In genomic region chr10:100943508-100943907, GRCh38 we compare ENCODE assay signal across 17 cellular contexts. TPM values are rescaled to one million over a fixed set of nuclear protein-coding genes. Genes with fewer than 3 reads are reported as not detected.
DNase-seq lines count a peak whose midpoint lies in the region; ATAC-seq and TF ChIP-seq lines count a peak whose summit lies in the region.
"Had no signal": no experiment of that assay in that cellular context is flagged by ENCODE, and none has a peak within 500 bp of the region (broad histone marks: within the 10 kb centered on the region; RNA-seq: fewer than 3 reads in every experiment).

No MANE protein-coding gene starts in this region.

- peak overlapping the region; percentile 72 for H3K27ac Mint-ChIP-seq in activated CD4-positive, alpha-beta T cell treated with anti-CD3 and anti-CD28 coated beads for 36 hours
- H3K27ac Mint-ChIP-seq in stimulated activated naive CD8-positive, alpha-beta T cell treated with anti-CD3 and anti-CD28 coated beads, Interleukin-15, Interleukin-2, amounts not matched to agents 100 ng/mL and 50 ng/mL, for 24 hours = peak overlapping the region; percentile 76
- H3K27ac Mint-ChIP-seq in activated naive CD8-positive, alpha-beta T cell treated with anti-CD3 and anti-CD28 coated beads, Interleukin-2, amount 10 ng/mL, durations not matched to agents 7 days and 5 days = peak overlapping the region; percentile 63
- peak overlapping the region; percentile 83 for H3K27ac Mint-ChIP-seq in nephron progenitor cell

- H3K4me1 ChIP-seq in neuronal stem cell (ENCODE audit: control insufficient read depth in 2 of 2, insufficient read depth in 1 of 2, low read depth in 1 of 2, low read length in 2 of 2) (no peaks in the 10 kb centered on the region), lower lobe of right lung (no peaks in the 10 kb centered on the region)

- no peak overlapping the region for H3K4me2 ChIP-seq in neuronal stem cell (ENCODE audit: insufficient read depth, low read length, poor library complexity, severe bottlenecking)
- H3K4me2 ChIP-seq: BLaER1 treated with 17β-estradiol and CSF1 and Interleukin-3, amounts not matched to agents 10 nM and 100 nM had no signal

- H2BK12ac ChIP-seq in neuronal stem cell (ENCODE audit: low read length) = no peak overlapping the region

- H3K36me3 ChIP-seq in neuronal stem cell (replicated peaks in 1 of 2; ENCODE audit: control insufficient read depth in 2 of 2, insufficient read depth in 2 of 2, low read length in 2 of 2) = peaks cover 5 to 97% of the 10 kb centered on the region in 2 donors
- H3K36me3 ChIP-seq in lower lobe of right lung = peaks cover 98% of the 10 kb centered on the region

- H3K27me3 ChIP-seq in neuronal stem cell (ENCODE audit: control insufficient read depth in 3 of 3, insufficient read depth in 3 of 3, low read depth in 1 of 3, low read length in 3 of 3) (no peaks in the 10 kb centered on the region), lower lobe of right lung (ENCODE audit: low read depth) (no peaks in the 10 kb centered on the region)
- H3K27me3 ChIP-seq: BLaER1 treated with 17β-estradiol and CSF1 and Interleukin-3, amounts not matched to agents 10 nM and 100 nM had no signal

- no peak overlapping the region for H3K23ac ChIP-seq in neuronal stem cell (ENCODE audit: low read depth, low read length, poor library complexity)

- H2BK120ac ChIP-seq in neuronal stem cell (ENCODE audit: low read depth, low read length) = no peak overlapping the region

- no peak overlapping the region for H2BK5ac ChIP-seq in neuronal stem cell (ENCODE audit: low read length)

- no peak overlapping the region for H3K4ac ChIP-seq in neuronal stem cell (ENCODE audit: low read length)

- H2AFZ ChIP-seq in neuronal stem cell (ENCODE audit: low read length) = no peak overlapping the region

- no peak overlapping the region for H2AK5ac ChIP-seq in neuronal stem cell (ENCODE audit: low read depth, low read length)

- peak overlapping the region; percentile 43 for H3K4me3 Mint-ChIP-seq in activated CD4-positive, alpha-beta T cell treated with anti-CD3 and anti-CD28 coated beads for 36 hours
- no peak overlapping the region for H3K4me3 Mint-ChIP-seq in stimulated activated naive CD8-positive, alpha-beta T cell treated with anti-CD3 and anti-CD28 coated beads, Interleukin-15, Interleukin-2, amounts not matched to agents 100 ng/mL and 50 ng/mL, for 24 hours
- H3K4me3 Mint-ChIP-seq in activated naive CD8-positive, alpha-beta T cell treated with anti-CD3 and anti-CD28 coated beads, Interleukin-2, amount 10 ng/mL, durations not matched to agents 7 days and 5 days = peak overlapping the region; percentile 59
- H3K4me3 Mint-ChIP-seq in nephron progenitor cell = no peak overlapping the region

- peak; percentile 66 for ATAC-seq in activated CD4-positive, alpha-beta T cell treated with anti-CD3 and anti-CD28 coated beads for 36 hours
- no peak for ATAC-seq in stimulated activated naive CD8-positive, alpha-beta T cell treated with anti-CD3 and anti-CD28 coated beads, Interleukin-15, Interleukin-2, amounts not matched to agents 100 U/mL and 50 U/mL, for 24 hours
- peak; percentile 14 for ATAC-seq in activated naive CD8-positive, alpha-beta T cell treated with anti-CD3 and anti-CD28 coated beads, Interleukin-2, amount 10 ng/mL, durations not matched to agents 7 days and 5 days (ENCODE audit: low read depth)
- ATAC-seq in lower lobe of right lung = no peak
- ATAC-seq: K562 had no signal

- no peak overlapping the region for H4K8ac ChIP-seq in neuronal stem cell (ENCODE audit: low read depth, low read length)

- intact Hi-C loops in activated CD4-positive, alpha-beta T cell treated with anti-CD3 and anti-CD28 coated beads for 36 hours (cut with DNase I, micrococcal nuclease) = no loop called here
- intact Hi-C loops in lower lobe of right lung (cut with DNase I) = no loop called here

- CTCF ChIA-PET in activated CD4-positive, alpha-beta T cell treated with anti-CD3 and anti-CD28 coated beads for 36 hours (lab: Charles Lee) = interaction anchor here (0.8 to 2.0 kb wide), 6 partner anchors 9 to 152 kb away, joined by 3 to 8 read pairs (median 4); partner anchors contain the start of gene SLF2

- H3K18ac ChIP-seq in neuronal stem cell (ENCODE audit: low read length) = no peak overlapping the region

- H3K79me1 ChIP-seq in neuronal stem cell (ENCODE audit: low read depth, low read length) = no peaks in the 10 kb centered on the region

- no peaks in the 10 kb centered on the region for H3K9me3 Mint-ChIP-seq in activated CD4-positive, alpha-beta T cell treated with anti-CD3 and anti-CD28 coated beads for 36 hours (ENCODE audit: low read depth)
- no peaks in the 10 kb centered on the region for H3K9me3 Mint-ChIP-seq in stimulated activated naive CD8-positive, alpha-beta T cell treated with anti-CD3 and anti-CD28 coated beads, Interleukin-15, Interleukin-2, amounts not matched to agents 100 ng/mL and 50 ng/mL, for 24 hours
- no peaks in the 10 kb centered on the region for H3K9me3 Mint-ChIP-seq in activated naive CD8-positive, alpha-beta T cell treated with anti-CD3 and anti-CD28 coated beads, Interleukin-2, amount 10 ng/mL, durations not matched to agents 7 days and 5 days
- no peaks in the 10 kb centered on the region for H3K9me3 Mint-ChIP-seq in nephron progenitor cell

- H3K9ac ChIP-seq in neuronal stem cell (ENCODE audit: low read depth, low read length, poor library complexity) = no peak overlapping the region
- H3K9ac ChIP-seq: BLaER1 treated with 17β-estradiol and CSF1 and Interleukin-3, amounts not matched to agents 10 nM and 100 nM had no signal

- TF ChIP-seq CTCF in nephron progenitor cell (IDR thresholded peaks at IDR 0.05) = no peak
- TF ChIP-seq CTCF in lower lobe of right lung (IDR thresholded peaks at IDR 0.05) = no peak

- H4K91ac ChIP-seq in neuronal stem cell (ENCODE audit: low read depth, low read length, poor library complexity) = no peak overlapping the region

- POLR2A ChIA-PET in activated CD4-positive, alpha-beta T cell treated with anti-CD3 and anti-CD28 coated beads for 36 hours (lab: Charles Lee) = interaction anchor here (0.7 kb wide), 1 partner anchor 13 kb away, joined by 3 read pairs; no protein-coding TSS in a partner anchor
- POLR2A ChIA-PET in activated naive CD8-positive, alpha-beta T cell treated with anti-CD3 and anti-CD28 coated beads, Interleukin-2, amount 10 ng/mL, durations not matched to agents 7 days and 5 days (lab: Charles Lee) = interaction anchor here (0.7 to 2.3 kb wide), 3 partner anchors 11 to 31 kb away, joined by 3 to 10 read pairs (median 5); partner anchors contain the start of gene SLF2

- no peak for DNase-seq in activated CD4-positive, alpha-beta T cell treated with anti-CD3 and anti-CD28 coated beads for 36 hours
- no peak for DNase-seq in activated CD4-positive, alpha-beta T cell treated with anti-CD3 and anti-CD28 coated beads for 48 hours
- DNase-seq in stimulated activated naive CD8-positive, alpha-beta T cell treated with anti-CD3 and anti-CD28 coated beads, Interleukin-15, Interleukin-2, amounts not matched to agents 100 U/mL and 50 U/mL, for 24 hours = no peak
- DNase-seq in activated naive CD8-positive, alpha-beta T cell treated with anti-CD3 and anti-CD28 coated beads, Interleukin-2, amount 10 ng/mL, durations not matched to agents 7 days and 5 days = no peak
- DNase-seq in nephron progenitor cell = no peak
- no peak for DNase-seq in neuronal stem cell (ENCODE audit: low spot score)
- no peak for DNase-seq in lower lobe of right lung
- DNase-seq: 8988T, DMS53, NCI-H1436 treated with DMSO at 0.1 percent for 48 hours, NCI-H2081 treated with DMSO at 0.1 percent for 48 hours, NCI-H345, NCI-H69 had no signal

- H3K36me3 Mint-ChIP-seq in activated CD4-positive, alpha-beta T cell treated with anti-CD3 and anti-CD28 coated beads for 36 hours (ENCODE audit: low read depth) = peaks cover 53% of the 10 kb centered on the region
- H3K36me3 Mint-ChIP-seq in stimulated activated naive CD8-positive, alpha-beta T cell treated with anti-CD3 and anti-CD28 coated beads, Interleukin-15, Interleukin-2, amounts not matched to agents 100 ng/mL and 50 ng/mL, for 24 hours (ENCODE audit: low read depth) = peaks cover 69% of the 10 kb centered on the region
- H3K36me3 Mint-ChIP-seq in activated naive CD8-positive, alpha-beta T cell treated with anti-CD3 and anti-CD28 coated beads, Interleukin-2, amount 10 ng/mL, durations not matched to agents 7 days and 5 days = peaks cover 36% of the 10 kb centered on the region
- H3K36me3 Mint-ChIP-seq in nephron progenitor cell (ENCODE audit: low read depth) = peaks cover 83% of the 10 kb centered on the region

- H3K14ac ChIP-seq in neuronal stem cell (ENCODE audit: low read length) = no peak overlapping the region

- H3K4me1 Mint-ChIP-seq in activated CD4-positive, alpha-beta T cell treated with anti-CD3 and anti-CD28 coated beads for 36 hours = peaks cover 14% of the 10 kb centered on the region
- peaks cover 24% of the 10 kb centered on the region for H3K4me1 Mint-ChIP-seq in stimulated activated naive CD8-positive, alpha-beta T cell treated with anti-CD3 and anti-CD28 coated beads, Interleukin-15, Interleukin-2, amounts not matched to agents 100 ng/mL and 50 ng/mL, for 24 hours (ENCODE audit: low read depth)
- H3K4me1 Mint-ChIP-seq in activated naive CD8-positive, alpha-beta T cell treated with anti-CD3 and anti-CD28 coated beads, Interleukin-2, amount 10 ng/mL, durations not matched to agents 7 days and 5 days = peaks cover 10% of the 10 kb centered on the region
- no peaks in the 10 kb centered on the region for H3K4me1 Mint-ChIP-seq in nephron progenitor cell

- H3K9me3 ChIP-seq in neuronal stem cell (replicated peaks in 1 of 2; ENCODE audit: control insufficient read depth in 2 of 2, insufficient read depth in 1 of 2, low read depth in 1 of 2, low read length in 2 of 2) = no peaks in the 10 kb centered on the region
- no peaks in the 10 kb centered on the region for H3K9me3 ChIP-seq in lower lobe of right lung
- H3K9me3 ChIP-seq: BLaER1 treated with 17β-estradiol and CSF1 and Interleukin-3, amounts not matched to agents 10 nM and 100 nM had no signal

- H3K27ac ChIP-seq in neuronal stem cell (replicated peaks; ENCODE audit: low read length) (no peak overlapping the region), lower lobe of right lung (no peak overlapping the region)
- H3K27ac ChIP-seq: BLaER1 treated with 17β-estradiol and CSF1 and Interleukin-3, amounts not matched to agents 10 nM and 100 nM; HL-60 had no signal

- no peak overlapping the region for H2BK15ac ChIP-seq in neuronal stem cell (ENCODE audit: low read length)

- H3K27me3 Mint-ChIP-seq in activated CD4-positive, alpha-beta T cell treated with anti-CD3 and anti-CD28 coated beads for 36 hours = no peaks in the 10 kb centered on the region
- H3K27me3 Mint-ChIP-seq in stimulated activated naive CD8-positive, alpha-beta T cell treated with anti-CD3 and anti-CD28 coated beads, Interleukin-15, Interleukin-2, amounts not matched to agents 100 ng/mL and 50 ng/mL, for 24 hours = no peaks in the 10 kb centered on the region
- no peaks in the 10 kb centered on the region for H3K27me3 Mint-ChIP-seq in activated naive CD8-positive, alpha-beta T cell treated with anti-CD3 and anti-CD28 coated beads, Interleukin-2, amount 10 ng/mL, durations not matched to agents 7 days and 5 days
- H3K27me3 Mint-ChIP-seq in nephron progenitor cell (ENCODE audit: low read depth, poor library complexity) = no peaks in the 10 kb centered on the region

- H3K4me3 ChIP-seq in neuronal stem cell (ENCODE audit: low read length in 2 of 2) (no peak overlapping the region), lower lobe of right lung (no peak overlapping the region)
- H3K4me3 ChIP-seq: BLaER1 treated with 17β-estradiol and CSF1 and Interleukin-3, amounts not matched to agents 10 nM and 100 nM; K562 had no signal

RNA-seq across cellular contexts. Expression of gene SEMA4G, which starts 25.8 kb away (rescaled TPM):
- under 1 TPM; 0.62 to 0.84 TPM for total RNA-seq in activated CD4-positive, alpha-beta T cell treated with anti-CD3 and anti-CD28 coated beads for 36 hours
- total RNA-seq in activated naive CD8-positive, alpha-beta T cell treated with anti-CD3 and anti-CD28 coated beads, Interleukin-2, amount 10 ng/mL, durations not matched to agents 7 days and 5 days = 1 to 10 TPM in 1 of 2 experiments, under 1 TPM in 1; 0.54 to 1.2 TPM
- 8.9 TPM for polyA plus RNA-seq in neuronal stem cell (2013, experiment 1 of 2)
- polyA plus RNA-seq in neuronal stem cell (2013, experiment 2 of 2) = 9.1 TPM
- total RNA-seq in lower lobe of right lung = 5.1 TPM

RNA-seq across cellular contexts. Expression of gene SLF2, which starts 30.7 kb away (rescaled TPM):
- total RNA-seq in activated CD4-positive, alpha-beta T cell treated with anti-CD3 and anti-CD28 coated beads for 36 hours = 10 to 100 TPM; 30.9 to 34.3 TPM
- 10 to 100 TPM; 45.1 to 46.5 TPM for total RNA-seq in activated naive CD8-positive, alpha-beta T cell treated with anti-CD3 and anti-CD28 coated beads, Interleukin-2, amount 10 ng/mL, durations not matched to agents 7 days and 5 days
- polyA plus RNA-seq in neuronal stem cell (2013, experiment 1 of 2) = 9.2 TPM
- 8.8 TPM for polyA plus RNA-seq in neuronal stem cell (2013, experiment 2 of 2)
- total RNA-seq in lower lobe of right lung = 34.4 TPM

RNA-seq across cellular contexts. Expression of gene MRPL43, which starts 43.8 kb away (rescaled TPM):
- 10 to 100 TPM; 53.4 to 62.6 TPM for total RNA-seq in activated CD4-positive, alpha-beta T cell treated with anti-CD3 and anti-CD28 coated beads for 36 hours
- total RNA-seq in activated naive CD8-positive, alpha-beta T cell treated with anti-CD3 and anti-CD28 coated beads, Interleukin-2, amount 10 ng/mL, durations not matched to agents 7 days and 5 days = 10 to 100 TPM; 55.1 to 57.1 TPM
- 72.6 TPM for polyA plus RNA-seq in neuronal stem cell (2013, experiment 1 of 2)
- polyA plus RNA-seq in neuronal stem cell (2013, experiment 2 of 2) = 69.4 TPM
- 59.7 TPM for total RNA-seq in lower lobe of right lung

RNA-seq across cellular contexts. Expression of gene TWNK, which starts 43.8 kb away (rescaled TPM):
- total RNA-seq in activated CD4-positive, alpha-beta T cell treated with anti-CD3 and anti-CD28 coated beads for 36 hours = 10 to 100 TPM; 13.8 to 17.9 TPM
- total RNA-seq in activated naive CD8-positive, alpha-beta T cell treated with anti-CD3 and anti-CD28 coated beads, Interleukin-2, amount 10 ng/mL, durations not matched to agents 7 days and 5 days = 10 to 100 TPM; 10.8 to 11.0 TPM
- polyA plus RNA-seq in neuronal stem cell (2013, experiment 1 of 2) = 7.5 TPM
- 7.0 TPM for polyA plus RNA-seq in neuronal stem cell (2013, experiment 2 of 2)
- 5.8 TPM for total RNA-seq in lower lobe of right lung

RNA-seq across cellular contexts. Expression of gene LZTS2, which starts 56.1 kb away (rescaled TPM):
- total RNA-seq in activated CD4-positive, alpha-beta T cell treated with anti-CD3 and anti-CD28 coated beads for 36 hours = 10 to 100 TPM; 14.8 to 15.7 TPM
- 10 to 100 TPM; 22.0 to 22.4 TPM for total RNA-seq in activated naive CD8-positive, alpha-beta T cell treated with anti-CD3 and anti-CD28 coated beads, Interleukin-2, amount 10 ng/mL, durations not matched to agents 7 days and 5 days
- polyA plus RNA-seq in neuronal stem cell (2013, experiment 1 of 2) = 75.1 TPM
- polyA plus RNA-seq in neuronal stem cell (2013, experiment 2 of 2) = 76.2 TPM
- total RNA-seq in lower lobe of right lung = 52.6 TPM

Comparison
In these comparisons a context has a peak if more than half of its experiments do, and no peak if none do; other contexts are left out.
1. ATAC-seq: peak in activated CD4-positive, alpha-beta T cell treated with anti-CD3 and anti-CD28 coated beads for 36 hours (single experiment) and activated naive CD8-positive, alpha-beta T cell treated with anti-CD3 and anti-CD28 coated beads, Interleukin-2, amount 10 ng/mL, durations not matched to agents 7 days and 5 days (single experiment); none in stimulated activated naive CD8-positive, alpha-beta T cell treated with anti-CD3 and anti-CD28 coated beads, Interleukin-15, Interleukin-2, amounts not matched to agents 100 U/mL and 50 U/mL, for 24 hours (single experiment) and lower lobe of right lung (0 of 2).
2. H3K4me3 Mint-ChIP-seq: peak in activated CD4-positive, alpha-beta T cell treated with anti-CD3 and anti-CD28 coated beads for 36 hours (single experiment) and activated naive CD8-positive, alpha-beta T cell treated with anti-CD3 and anti-CD28 coated beads, Interleukin-2, amount 10 ng/mL, durations not matched to agents 7 days and 5 days (single experiment); none in stimulated activated naive CD8-positive, alpha-beta T cell treated with anti-CD3 and anti-CD28 coated beads, Interleukin-15, Interleukin-2, amounts not matched to agents 100 ng/mL and 50 ng/mL, for 24 hours (single experiment) and nephron progenitor cell (single experiment).
3. Peak in every context shown above with its lines, with median percentiles within 50 percentile points of each other: H3K27ac Mint-ChIP-seq.